25 cellular contexts compared by ENCODE assay signal in genomic region chrX:22746081-22746480, GRCh38.
"Had no signal": no experiment of that assay in that cellular context is flagged by ENCODE, and none has a peak within 500 bp of the region (broad histone marks: within the 10 kb centered on the region; RNA-seq: fewer than 3 reads in every experiment).

No MANE protein-coding gene starts in this region.

- FAIRE-seq: bronchial epithelial cell, RCC 7860 had no signal

- H3K36me3 ChIP-seq: adrenal gland had no signal

- H3K9ac ChIP-seq: KMS-11 had no signal

- H3K4me3 ChIP-seq: adrenal gland, body of pancreas had no signal

- H3K27ac Mint-ChIP-seq: activated CD4-positive, alpha-beta T cell treated with anti-CD3 and anti-CD28 coated beads, Interleukin-2, amount 10 ng/mL, durations not matched to agents 24 days and 14 days; activated CD8-positive, alpha-beta memory T cell treated with anti-CD3 and anti-CD28 coated beads, Interleukin-2, amount 10 ng/mL, durations not matched to agents 7 days and 5 days; activated naive CD4-positive, alpha-beta T cell treated with anti-CD3 and anti-CD28 coated beads for 36 hours; activated naive CD8-positive, alpha-beta T cell treated with anti-CD3 and anti-CD28 coated beads, Interleukin-2, amount 10 ng/mL, durations not matched to agents 7 days and 5 days; T-helper 17 cell; WTC11 had no signal

- H3K4me1 ChIP-seq: adrenal gland, body of pancreas had no signal

- H3K4me1 Mint-ChIP-seq: activated CD4-positive, alpha-beta T cell treated with anti-CD3 and anti-CD28 coated beads, Interleukin-2, amount 10 ng/mL, durations not matched to agents 24 days and 14 days; activated CD8-positive, alpha-beta memory T cell treated with anti-CD3 and anti-CD28 coated beads, Interleukin-2, amount 10 ng/mL, durations not matched to agents 7 days and 5 days; activated naive CD8-positive, alpha-beta T cell treated with anti-CD3 and anti-CD28 coated beads, Interleukin-2, amount 10 ng/mL, durations not matched to agents 7 days and 5 days; T-helper 17 cell; WTC11 had no signal

- H3K27me3 ChIP-seq: body of pancreas had no signal

- H3K4me2 ChIP-seq: KMS-11 had no signal

- H3K4me3 Mint-ChIP-seq: activated CD4-positive, alpha-beta T cell treated with anti-CD3 and anti-CD28 coated beads, Interleukin-2, amount 10 ng/mL, durations not matched to agents 24 days and 14 days; activated CD8-positive, alpha-beta memory T cell treated with anti-CD3 and anti-CD28 coated beads, Interleukin-2, amount 10 ng/mL, durations not matched to agents 7 days and 5 days; activated naive CD4-positive, alpha-beta T cell treated with anti-CD3 and anti-CD28 coated beads for 36 hours; activated naive CD8-positive, alpha-beta T cell treated with anti-CD3 and anti-CD28 coated beads, Interleukin-2, amount 10 ng/mL, durations not matched to agents 7 days and 5 days; activated T-cell treated with anti-CD3 and anti-CD28 coated beads, Interleukin-2, amount 50 U/mL, for 4 hours; T-helper 17 cell; WTC11 had no signal

- DNase-seq: activated CD4-positive, alpha-beta T cell treated with anti-CD3 and anti-CD28 coated beads, Interleukin-2, amount 10 ng/mL, durations not matched to agents 24 days and 14 days; activated CD4-positive, alpha-beta T cell treated with anti-CD3 and anti-CD28 coated beads, Interleukin-2, amount 50 U/mL, for 48 hours; activated CD4-positive, CD25-positive, alpha-beta regulatory T cell treated with anti-CD3 and anti-CD28 coated beads, Interleukin-2, amount 50 U/mL, for 72 hours; activated CD8-positive, alpha-beta memory T cell treated with anti-CD3 and anti-CD28 coated beads, Interleukin-2, amount 10 ng/mL, durations not matched to agents 7 days and 5 days; activated gamma-delta T cell; activated naive CD4-positive, alpha-beta T cell treated with anti-CD3 and anti-CD28 coated beads for 36 hours; activated naive CD8-positive, alpha-beta T cell treated with anti-CD3 and anti-CD28 coated beads, Interleukin-2, amount 10 ng/mL, durations not matched to agents 7 days and 5 days; activated T-cell treated with anti-CD3 and anti-CD28 coated beads, Interleukin-2, amount 50 U/mL, for 4 hours; adrenal gland; body of pancreas; central memory CD4-positive, alpha-beta T cell; NCI-H1092; NCI-H1417 treated with DMSO at 0.1 percent for 48 hours; NCI-H1694 treated with DMSO at 0.1 percent for 48 hours; NCI-H2081; NCI-H510A treated with DMSO at 0.1 percent for 48 hours; NCI-H69; PC-3; SIG-M5; T-helper 17 cell; T-helper 9 cell had no signal

- H3K9me3 Mint-ChIP-seq: activated CD4-positive, alpha-beta T cell treated with anti-CD3 and anti-CD28 coated beads, Interleukin-2, amount 10 ng/mL, durations not matched to agents 24 days and 14 days; activated naive CD4-positive, alpha-beta T cell treated with anti-CD3 and anti-CD28 coated beads for 36 hours; activated naive CD8-positive, alpha-beta T cell treated with anti-CD3 and anti-CD28 coated beads, Interleukin-2, amount 10 ng/mL, durations not matched to agents 7 days and 5 days; activated T-cell treated with anti-CD3 and anti-CD28 coated beads, Interleukin-2, amount 50 U/mL, for 4 hours; WTC11 had no signal

- H3K9me3 ChIP-seq: adrenal gland, body of pancreas had no signal

- H3K27ac ChIP-seq: adrenal gland, body of pancreas, KMS-11 had no signal

- H3K27me3 Mint-ChIP-seq: activated CD4-positive, alpha-beta T cell treated with anti-CD3 and anti-CD28 coated beads, Interleukin-2, amount 10 ng/mL, durations not matched to agents 24 days and 14 days; activated CD8-positive, alpha-beta memory T cell treated with anti-CD3 and anti-CD28 coated beads, Interleukin-2, amount 10 ng/mL, durations not matched to agents 7 days and 5 days; activated naive CD8-positive, alpha-beta T cell treated with anti-CD3 and anti-CD28 coated beads, Interleukin-2, amount 10 ng/mL, durations not matched to agents 7 days and 5 days had no signal

- H3K36me3 Mint-ChIP-seq: activated CD8-positive, alpha-beta memory T cell treated with anti-CD3 and anti-CD28 coated beads, Interleukin-2, amount 10 ng/mL, durations not matched to agents 7 days and 5 days; activated naive CD8-positive, alpha-beta T cell treated with anti-CD3 and anti-CD28 coated beads, Interleukin-2, amount 10 ng/mL, durations not matched to agents 7 days and 5 days; WTC11 had no signal
